Comparison of ENCODE assay signal across 20 cellular contexts in the genomic region with DNA sequence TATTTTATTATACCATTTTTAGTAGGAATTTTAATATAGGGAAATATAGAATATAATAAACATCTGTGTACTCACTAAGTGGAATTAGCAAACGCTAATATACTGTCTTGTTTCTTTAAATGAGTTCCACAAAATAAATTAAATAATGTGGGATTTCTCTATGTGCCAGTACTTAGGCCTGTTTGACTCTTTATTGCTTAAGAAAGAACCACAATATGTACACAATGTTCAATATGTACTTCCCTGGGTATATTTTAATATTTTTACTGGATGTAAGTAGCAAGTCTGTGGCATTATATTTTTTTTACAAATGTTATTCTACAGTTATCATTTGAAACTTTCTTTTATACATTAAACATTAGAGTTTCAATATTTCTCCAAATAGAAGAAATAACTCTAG.
A peak's percentile ranks its signal among the peaks of the same experiment; 100 is the strongest.
DNase-seq lines count a peak whose midpoint lies in the region; ATAC-seq, FAIRE-seq and TF ChIP-seq lines count a peak whose summit lies in the region.
"Had no signal": no experiment of that assay in that cellular context is flagged by ENCODE, and none has a peak within 500 bp of the region (broad histone marks: within the 10 kb centered on the region; RNA-seq: fewer than 3 reads in every experiment).

No MANE protein-coding gene starts in this region.

- H3K4me3 ChIP-seq in adipocyte (ENCODE audit: low read length) = no peak overlapping the region
- no peak overlapping the region for H3K4me3 ChIP-seq in left ventricle myocardium inferior
- H3K4me3 ChIP-seq: GM23248 had no signal

- intact Hi-C loops in left ventricle myocardium inferior (cut with micrococcal nuclease) = no loop called here

- H3K4me1 ChIP-seq in adipocyte (ENCODE audit: control insufficient read depth, insufficient read depth, low read length) (peaks cover 15% of the 10 kb centered on the region), left ventricle myocardium inferior (peaks cover under 1% of the 10 kb centered on the region)

- DNase-seq in adipocyte (ENCODE audit: low read depth) = peak; percentile 17
- DNase-seq in iris pigment epithelial cell (ENCODE audit: low read depth) = peak; percentile 56
- no peak for DNase-seq in left ventricle myocardium inferior
- no peak for DNase-seq in middle frontal gyrus (ENCODE audit: extremely low spot score, low spot score)
- DNase-seq: 8988T; C1 segment of cervical spinal cord; Calu3; CD4-positive, alpha-beta memory T cell; COR-L47; DMS53; DMS79 treated with DMSO at 0.1 percent for 48 hours; GF-D8; GM23248; H7; HCEC 1CT had no signal

- ATAC-seq in HG03354 (IDR thresholded peaks at IDR 0.05; ENCODE audit: poor library complexity, severe bottlenecking, unreplicated experiment) = no peak

- H3K36me3 ChIP-seq in adipocyte (ENCODE audit: control insufficient read depth, insufficient read depth, low read length, severe bottlenecking) (no peaks in the 10 kb centered on the region), left ventricle myocardium inferior (no peaks in the 10 kb centered on the region)

- no peak overlapping the region for H3K27ac ChIP-seq in left ventricle myocardium inferior (replicated peaks)
- H3K27ac ChIP-seq: GM23248 had no signal

- H3K27me3 ChIP-seq in adipocyte (replicated peaks; ENCODE audit: control insufficient read depth, insufficient read depth, low read length) (no peaks in the 10 kb centered on the region), left ventricle myocardium inferior (ENCODE audit: low read depth) (no peaks in the 10 kb centered on the region)

- H3K9me3 ChIP-seq in adipocyte (ENCODE audit: control insufficient read depth, low read length) (no peaks in the 10 kb centered on the region), left ventricle myocardium inferior (replicated peaks) (no peaks in the 10 kb centered on the region)

- no peak overlapping the region for H3K9ac ChIP-seq in adipocyte (ENCODE audit: low read length)
- H3K9ac ChIP-seq: GM23248 had no signal

- FAIRE-seq in colon (lab: Jason Lieb, UNC) = peak; percentile 49
- FAIRE-seq: GM12891, GM18507, H1 had no signal

- no peak for TF ChIP-seq CTCF in left ventricle myocardium inferior (IDR thresholded peaks at IDR 0.05; ENCODE audit: borderline replicate concordance)

Comparison
In these comparisons a context has a peak if more than half of its experiments do, and no peak if none do; other contexts are left out.
1. DNase-seq: peak in adipocyte (single experiment) and iris pigment epithelial cell (single experiment); none in left ventricle myocardium inferior (single experiment) and middle frontal gyrus (single experiment).